In the genomic region with DNA sequence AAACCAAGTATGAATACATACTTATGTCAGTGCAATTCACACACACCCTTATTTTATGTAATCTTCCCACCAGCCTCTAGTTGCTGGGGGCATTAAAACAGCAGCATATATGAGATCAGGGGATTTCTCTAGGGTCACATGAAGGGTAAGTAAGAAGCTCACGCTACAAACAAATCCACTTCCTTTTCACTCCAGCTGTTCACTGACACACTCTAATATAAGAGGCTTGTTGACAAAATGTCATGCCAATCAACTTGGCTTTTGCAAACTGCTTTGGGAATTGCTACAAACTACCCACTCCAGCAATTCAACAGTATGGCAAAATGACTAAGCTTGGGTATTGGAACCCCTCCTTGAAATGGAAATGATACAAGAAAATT, we compare ENCODE assay signal across 1 cellular context.
TF ChIP-seq lines count a peak whose summit lies in the region.

No MANE protein-coding gene starts in this region.

TF ChIP-seq in endothelial cell of umbilical vein, 7 proteins besides CTCF, POLR2A, EP300 and RAD21 (continued from another document):
- TF ChIP-seq, protein P1, sequence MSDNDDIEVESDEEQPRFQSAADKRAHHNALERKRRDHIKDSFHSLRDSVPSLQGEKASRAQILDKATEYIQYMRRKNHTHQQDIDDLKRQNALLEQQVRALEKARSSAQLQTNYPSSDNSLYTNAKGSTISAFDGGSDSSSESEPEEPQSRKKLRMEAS (IDR thresholded peaks at IDR 0.05; ENCODE audit: insufficient read depth, insufficient read length), result no peak
